In genomic region chr2:150548527-150548926, GRCh38 we compare ENCODE assay signal across 10 cellular contexts.
DNase-seq lines count a peak whose midpoint lies in the region; ATAC-seq and TF ChIP-seq lines count a peak whose summit lies in the region.
"Had no signal": no experiment of that assay in that cellular context is flagged by ENCODE, and none has a peak within 500 bp of the region (broad histone marks: within the 10 kb centered on the region; RNA-seq: fewer than 3 reads in every experiment).

No MANE protein-coding gene starts in this region.

- TF ChIP-seq POLR2A in breast epithelium (IDR thresholded peaks at IDR 0.05): no peak

- H3K79me2 ChIP-seq in MM.1S (ENCODE audit: low read length): no peaks in the 10 kb centered on the region

- H2AFZ ChIP-seq in MM.1S (ENCODE audit: low read length): no peak overlapping the region

- H3K27ac Mint-ChIP-seq in MCF 10A (ENCODE audit: low read depth, unreplicated experiment): no peak overlapping the region
- H3K27ac Mint-ChIP-seq in chondrocyte (ENCODE audit: unreplicated experiment): no peak overlapping the region
- no peak overlapping the region for H3K27ac Mint-ChIP-seq in natural killer cell treated with Interleukin-12 subunit alpha and Interleukin-12 subunit beta and Interleukin-15 and Interleukin-18, amount 100 ng/mL, for 72 hours

- no peak for ATAC-seq in natural killer cell treated with Interleukin-12 subunit alpha and Interleukin-12 subunit beta and Interleukin-15 and Interleukin-18, amount 100 ng/mL, for 72 hours
- ATAC-seq: pancreas had no signal

- H3K27me3 Mint-ChIP-seq in MCF 10A (ENCODE audit: insufficient read depth, unreplicated experiment) (no peaks in the 10 kb centered on the region), chondrocyte (ENCODE audit: low read depth) (no peaks in the 10 kb centered on the region)
- H3K27me3 Mint-ChIP-seq in natural killer cell treated with Interleukin-12 subunit alpha and Interleukin-12 subunit beta and Interleukin-15 and Interleukin-18, amount 100 ng/mL, for 72 hours: no peaks in the 10 kb centered on the region

- TF ChIP-seq CTCF in MCF 10A (IDR thresholded peaks at IDR 0.05; ENCODE audit: unreplicated experiment) (no peak), breast epithelium (IDR thresholded peaks at IDR 0.05) (no peak), MM.1S (IDR thresholded peaks at IDR 0.05; ENCODE audit: low read length) (peak; percentile 38), chondrocyte (IDR thresholded peaks at IDR 0.05) (peak; percentile 66)

- no peaks in the 10 kb centered on the region for H4K20me1 ChIP-seq in MM.1S (ENCODE audit: insufficient read depth, low read length)

- no peak overlapping the region for H3K4me3 ChIP-seq in breast epithelium
- no peak overlapping the region for H3K4me3 ChIP-seq in MM.1S (ENCODE audit: low read length)
- H3K4me3 ChIP-seq: pancreas had no signal

- POLR2A ChIA-PET in MCF 10A (lab: Yijun Ruan, JAX): interaction anchor here (1.8 kb wide), 1 partner anchor 961 kb away, joined by 4 read pairs; the partner anchor contains the start of gene MMADHC

- BruUV-seq in MCF 10A (replicated peaks; lab: Mats Ljungman, UMichigan): no TSS peak

- no peaks in the 10 kb centered on the region for H3K9me2 ChIP-seq in MM.1S (replicated peaks; ENCODE audit: insufficient read depth, low read length)

- H3F3A ChIP-seq in MM.1S (ENCODE audit: insufficient read depth, low read length): no peaks in the 10 kb centered on the region

- H3K27me3 ChIP-seq in breast epithelium: no peaks in the 10 kb centered on the region
- H3K27me3 ChIP-seq in MM.1S (replicated peaks; ENCODE audit: insufficient read depth, low read length): no peaks in the 10 kb centered on the region
- H3K27me3 ChIP-seq: pancreas had no signal

- no peaks in the 10 kb centered on the region for H3K4me1 ChIP-seq in breast epithelium
- no peaks in the 10 kb centered on the region for H3K4me1 ChIP-seq in MM.1S (ENCODE audit: low read length)
- H3K4me1 ChIP-seq: pancreas had no signal

- H3K9me3 Mint-ChIP-seq in MCF 10A (ENCODE audit: unreplicated experiment): no peaks in the 10 kb centered on the region
- H3K9me3 Mint-ChIP-seq in chondrocyte (ENCODE audit: low read depth): no peaks in the 10 kb centered on the region
- no peaks in the 10 kb centered on the region for H3K9me3 Mint-ChIP-seq in natural killer cell treated with Interleukin-12 subunit alpha and Interleukin-12 subunit beta and Interleukin-15 and Interleukin-18, amount 100 ng/mL, for 72 hours

- no peaks in the 10 kb centered on the region for H3K36me3 ChIP-seq in breast epithelium
- no peaks in the 10 kb centered on the region for H3K36me3 ChIP-seq in MM.1S (replicated peaks; ENCODE audit: insufficient read depth, low read length)
- H3K36me3 ChIP-seq: pancreas had no signal

- H3K4me3 Mint-ChIP-seq in MCF 10A (ENCODE audit: unreplicated experiment): no peak overlapping the region
- no peak overlapping the region for H3K4me3 Mint-ChIP-seq in chondrocyte (ENCODE audit: unreplicated experiment)
- no peak overlapping the region for H3K4me3 Mint-ChIP-seq in natural killer cell treated with Interleukin-12 subunit alpha and Interleukin-12 subunit beta and Interleukin-15 and Interleukin-18, amount 100 ng/mL, for 72 hours

- no peak overlapping the region for H3K4me2 ChIP-seq in MM.1S (ENCODE audit: low read depth, low read length)

- H3K9ac ChIP-seq in MM.1S (ENCODE audit: low read length): no peak overlapping the region

- intact Hi-C loops in MCF 10A (cut with micrococcal nuclease) (no loop called here), breast epithelium (cut with DNase I; ENCODE audit: low total_unique reads) (no loop called here)

- CTCF ChIA-PET in MCF 10A (lab: Yijun Ruan, JAX): interaction anchor here (0.6 to 1.5 kb wide), 6 partner anchors 15 to 70 kb away, joined by 3 to 4 read pairs (median 3); no protein-coding TSS in a partner anchor

- H3K9me3 ChIP-seq in breast epithelium (no peaks in the 10 kb centered on the region), MM.1S (replicated peaks; ENCODE audit: insufficient read depth, low read length) (no peaks in the 10 kb centered on the region)
- H3K9me3 ChIP-seq: pancreas had no signal

- no peak overlapping the region for H3K27ac ChIP-seq in breast epithelium
- H3K27ac ChIP-seq in MM.1S (ENCODE audit: low read length): no peak overlapping the region
- H3K27ac ChIP-seq: pancreas had no signal

- H3K36me3 Mint-ChIP-seq in MCF 10A (ENCODE audit: insufficient read depth, unreplicated experiment) (no peaks in the 10 kb centered on the region), chondrocyte (ENCODE audit: low read depth) (no peaks in the 10 kb centered on the region)
- H3K36me3 Mint-ChIP-seq in natural killer cell treated with Interleukin-12 subunit alpha and Interleukin-12 subunit beta and Interleukin-15 and Interleukin-18, amount 100 ng/mL, for 72 hours: no peaks in the 10 kb centered on the region

- DNase-seq in MCF 10A (ENCODE audit: unreplicated experiment) (peak; percentile 22), breast epithelium (ENCODE audit: low spot score in 2 of 2) (no peak), MM.1S (no peak), chondrocyte (ENCODE audit: low spot score) (no peak), A172 (ENCODE audit: low spot score) (no peak), NOMO-1 (lab: John Stamatoyannopoulos, UW; ENCODE audit: unreplicated experiment in 2 of 2) (no peak)
- DNase-seq in natural killer cell treated with Interleukin-12 subunit alpha and Interleukin-12 subunit beta and Interleukin-15 and Interleukin-18, amount 100 ng/mL, for 72 hours (ENCODE audit: low spot score): no peak
- DNase-seq in activated T-cell treated with anti-CD3 and anti-CD28 coated beads, Interleukin-2, amount 50 U/mL, for 48 hours: no peak
- DNase-seq: Calu3, pancreas had no signal

- peaks cover 10% of the 10 kb centered on the region for H3K4me1 Mint-ChIP-seq in MCF 10A (ENCODE audit: insufficient read depth, unreplicated experiment)
- H3K4me1 Mint-ChIP-seq in chondrocyte (ENCODE audit: low read depth): peaks cover 16% of the 10 kb centered on the region
- no peaks in the 10 kb centered on the region for H3K4me1 Mint-ChIP-seq in natural killer cell treated with Interleukin-12 subunit alpha and Interleukin-12 subunit beta and Interleukin-15 and Interleukin-18, amount 100 ng/mL, for 72 hours (ENCODE audit: low read depth in 2 of 2)

Comparison
In these comparisons a context has a peak if more than half of its experiments do, and no peak if none do; other contexts are left out.
1. CTCF ChIP-seq: peak in MM.1S (single experiment) and chondrocyte (single experiment); none in MCF 10A (single experiment) and breast epithelium (0 of 3).